In the genomic region with DNA sequence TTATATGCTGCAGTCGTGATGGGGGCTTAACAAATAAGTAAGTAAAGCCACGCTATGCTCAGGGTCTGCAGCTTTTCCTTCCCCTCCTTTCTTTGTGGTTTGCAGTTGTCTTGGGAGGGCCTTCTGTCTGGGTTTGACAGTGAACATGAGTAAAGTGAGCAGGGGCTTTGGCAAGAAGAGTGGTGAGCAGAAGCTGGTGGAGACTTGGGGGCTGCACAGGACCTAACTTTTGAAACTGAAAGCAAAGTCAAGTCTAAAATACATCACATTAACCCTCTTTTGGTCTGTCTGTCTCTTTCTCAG, we compare ENCODE assay signal across 19 cellular contexts.
DNase-seq lines count a peak whose midpoint lies in the region; ATAC-seq, FAIRE-seq and TF ChIP-seq lines count a peak whose summit lies in the region.
"Had no signal": no experiment of that assay in that cellular context is flagged by ENCODE, and none has a peak within 500 bp of the region (broad histone marks: within the 10 kb centered on the region; RNA-seq: fewer than 3 reads in every experiment).

No MANE protein-coding gene starts in this region.

- H3K9me3 ChIP-seq in PC-9 (ENCODE audit: insufficient read depth, low read depth): no peaks in the 10 kb centered on the region
- peaks cover 0 to 12% (median 0%) of the 10 kb centered on the region in 4 donors for H3K9me3 ChIP-seq in esophagus muscularis mucosa
- H3K9me3 ChIP-seq: ascending aorta, colonic mucosa, neutrophil, right lobe of liver had no signal

- no peaks in the 10 kb centered on the region for H3K9me2 ChIP-seq in PC-9 (ENCODE audit: insufficient read depth)

- H3K27ac ChIP-seq in PC-9: no peak overlapping the region
- H3K27ac ChIP-seq in esophagus muscularis mucosa (replicated peaks in 1 of 4): no peak overlapping the region
- H3K27ac ChIP-seq: ascending aorta, colonic mucosa, neutrophil, right lobe of liver, uterus had no signal

- H3K4me2 ChIP-seq in PC-9: no peak overlapping the region

- no peak overlapping the region for H3K4me3 Mint-ChIP-seq in progenitor cell of endocrine pancreas (ENCODE audit: low read depth)

- H3F3A ChIP-seq in PC-9 (ENCODE audit: insufficient read depth, low read depth): no peaks in the 10 kb centered on the region

- H3K27me3 ChIP-seq in PC-9 (ENCODE audit: insufficient read depth, low read depth): 0 out of 2 replicates have a peak, but pooled peaks cover 2% of the 10 kb centered on the region
- H3K27me3 ChIP-seq in esophagus muscularis mucosa: no peaks in the 10 kb centered on the region
- H3K27me3 ChIP-seq: ascending aorta, colonic mucosa, neutrophil, right lobe of liver, uterus had no signal

- no peaks in the 10 kb centered on the region for H3K4me1 Mint-ChIP-seq in progenitor cell of endocrine pancreas (ENCODE audit: low read depth)

- WGBS in esophagus muscularis mucosa: 92% methylated on average over 2 of the region's 2 CpGs

- H3K79me2 ChIP-seq in PC-9 (ENCODE audit: low read depth): no peaks in the 10 kb centered on the region

- BruUV-seq in PC-9 (replicated peaks; lab: Mats Ljungman, UMichigan): TSS peak; percentile 45

- no peaks in the 10 kb centered on the region for H3K4me1 ChIP-seq in PC-9 (replicated peaks; ENCODE audit: insufficient read depth)
- H3K4me1 ChIP-seq in esophagus muscularis mucosa: peaks cover 0 to 10% (median 4%) of the 10 kb centered on the region in 4 donors
- H3K4me1 ChIP-seq: ascending aorta, colonic mucosa, right lobe of liver, uterus had no signal

- DNase-seq in GM12891 (ENCODE audit: insufficient read length, low spot score) (no peak), PC-9 (no peak), esophagus muscularis mucosa (ENCODE audit: extremely low spot score) (peak; percentile 75), progenitor cell of endocrine pancreas (ENCODE audit: low spot score, unreplicated experiment) (no peak), cerebellar nuclear complex (lab: John Stamatoyannopoulos, UW) (no peak), GM20000 (ENCODE audit: low spot score) (no peak)
- DNase-seq: activated CD4-positive, alpha-beta T cell treated with anti-CD3 and anti-CD28 coated beads for 4 hours; activated naive CD4-positive, alpha-beta T cell treated with Interleukin-2 at 50 U/mL for 16 hours; left cardiac atrium; NCI-H2171; right lobe of liver; stimulated activated CD4-positive, alpha-beta T cell treated with anti-CD3 and anti-CD28 coated beads, Interleukin-2, amount 100 ng/mL, for 24 hours; uterus had no signal

- H3K27me3 Mint-ChIP-seq in progenitor cell of endocrine pancreas: no peaks in the 10 kb centered on the region

- no peak for ATAC-seq in GM21786 (IDR thresholded peaks at IDR 0.05; ENCODE audit: unreplicated experiment)
- ATAC-seq in HG03520 (IDR thresholded peaks at IDR 0.05; ENCODE audit: unreplicated experiment): no peak

- TF ChIP-seq POLR2A in GM12891 (IDR thresholded peaks at IDR 0.05; ENCODE audit: low read depth, low read length) (no peak), esophagus muscularis mucosa (IDR thresholded peaks at IDR 0.05; ENCODE audit: low read depth) (no peak)

- no peak for TF ChIP-seq EP300 in esophagus muscularis mucosa (IDR thresholded peaks at IDR 0.05)

- no peak overlapping the region for H2AFZ ChIP-seq in PC-9

- peaks cover 15% of the 10 kb centered on the region for H3K9me3 Mint-ChIP-seq in progenitor cell of endocrine pancreas (ENCODE audit: low read depth)

- H3K4me3 ChIP-seq in PC-9: no peak overlapping the region
- no peak overlapping the region for H3K4me3 ChIP-seq in esophagus muscularis mucosa
- H3K4me3 ChIP-seq: ascending aorta, colonic mucosa, right lobe of liver, uterus had no signal

- POLR2A ChIA-PET in PC-9 (lab: Charles Lee; ENCODE audit: unreplicated experiment): interaction anchor here (0.7 kb wide), 1 partner anchor 227 kb away, joined by 8 read pairs; no protein-coding TSS in a partner anchor

- TF ChIP-seq CTCF in PC-9 (conservative IDR thresholded peaks at IDR 0.05) (no peak), esophagus muscularis mucosa (IDR thresholded peaks at IDR 0.05) (no peak), progenitor cell of endocrine pancreas (IDR thresholded peaks at IDR 0.05; ENCODE audit: unreplicated experiment) (no peak), GM20000 (IDR thresholded peaks at IDR 0.05; ENCODE audit: extremely low read depth, missing control alignments) (no peak)

- H4K20me1 ChIP-seq in PC-9 (ENCODE audit: insufficient read depth): no peaks in the 10 kb centered on the region

- CTCF ChIA-PET in PC-9 (lab: Charles Lee): no interaction called here

- peak overlapping the region; percentile 71 for H3K27ac Mint-ChIP-seq in progenitor cell of endocrine pancreas

- FAIRE-seq in GM12891 (lab: Jason Lieb, UNC): peak; percentile 73
- FAIRE-seq: TTC549 had no signal

- intact Hi-C loops in PC-9 (cut with micrococcal nuclease; ENCODE audit: unreplicated experiment): no loop called here
- intact Hi-C loops in esophagus muscularis mucosa (cut with DNase I): no loop called here

- H3K36me3 ChIP-seq in PC-9 (ENCODE audit: low read depth) (no peaks in the 10 kb centered on the region), esophagus muscularis mucosa (no peaks in the 10 kb centered on the region)
- H3K36me3 ChIP-seq: ascending aorta, colonic mucosa, neutrophil, right lobe of liver, uterus had no signal

- H3K36me3 Mint-ChIP-seq in progenitor cell of endocrine pancreas (ENCODE audit: insufficient read depth): no peaks in the 10 kb centered on the region

TF ChIP-seq in GM12891, 5 proteins besides CTCF, POLR2A, EP300 and RAD21:
- TF ChIP-seq PAX5 (IDR thresholded peaks at IDR 0.05; ENCODE audit: insufficient read depth, low read length, severe bottlenecking) (no peak), POLR2AphosphoS5 (IDR thresholded peaks at IDR 0.05; ENCODE audit: low read depth, low read length) (no peak)
TF ChIP-seq in GM12891: peak in this region for 0.
